8 cellular contexts compared by ENCODE assay signal in the genomic region with DNA sequence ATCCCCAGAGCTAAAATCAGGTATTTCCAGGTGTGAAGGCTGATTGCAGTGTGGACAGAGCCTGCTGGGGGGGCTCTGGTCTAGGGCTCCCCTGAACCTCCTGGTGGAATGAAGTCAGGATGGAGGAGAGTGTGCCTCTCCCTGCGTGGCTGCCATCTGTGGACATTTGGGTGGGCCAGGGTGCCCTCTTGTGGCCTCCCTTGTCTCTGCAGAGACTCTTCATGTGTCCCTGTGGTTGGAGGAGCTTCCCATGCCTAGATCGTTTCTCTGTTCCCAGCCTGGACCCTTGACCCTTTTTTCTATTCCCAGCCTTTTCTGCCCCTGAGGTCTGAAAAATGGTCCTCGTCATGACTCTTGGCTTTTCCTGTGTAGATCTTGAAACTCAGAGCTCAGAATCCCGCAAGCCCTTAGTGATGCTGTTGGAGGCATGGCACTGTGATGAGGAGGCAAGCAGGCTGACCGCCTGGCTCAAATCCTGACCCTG. TPM values are rescaled to one million over a fixed set of nuclear protein-coding genes. Genes with fewer than 3 reads are reported as not detected.
DNase-seq lines count a peak whose midpoint lies in the region; ATAC-seq lines count a peak whose summit lies in the region.

No MANE protein-coding gene starts in this region.

- H3K4me1 ChIP-seq in Karpas-422 (ENCODE audit: low read length) (no peaks in the 10 kb centered on the region), iPS DF 6.9 (ENCODE audit: control insufficient read depth, insufficient read depth, low read length) (no peaks in the 10 kb centered on the region)

- H3K9me3 ChIP-seq in Karpas-422 (ENCODE audit: low read length) (no peaks in the 10 kb centered on the region), iPS DF 6.9 (ENCODE audit: control insufficient read depth, insufficient read depth, low read length) (no peaks in the 10 kb centered on the region)

- H3K27me3 ChIP-seq in Karpas-422 (ENCODE audit: low read length) (no peaks in the 10 kb centered on the region), iPS DF 6.9 (ENCODE audit: control insufficient read depth, insufficient read depth, low read length) (no peaks in the 10 kb centered on the region)

- ATAC-seq in HG02759 (IDR thresholded peaks at IDR 0.05; ENCODE audit: unreplicated experiment) (no peak), GM21723 (IDR thresholded peaks at IDR 0.05; ENCODE audit: unreplicated experiment) (no peak)

- no peaks in the 10 kb centered on the region; the same call in 1 of the 2 replicates for H4K20me1 ChIP-seq in Karpas-422 (ENCODE audit: insufficient read depth, low read depth, low read length)

- H3K4me2 ChIP-seq in Karpas-422 (ENCODE audit: low read depth, low read length, poor library complexity, severe bottlenecking) = no peak overlapping the region

- no peak overlapping the region for H3K27ac ChIP-seq in Karpas-422 (ENCODE audit: low read length)
- no peak overlapping the region for H3K27ac ChIP-seq in iPS DF 6.9 (ENCODE audit: low read length)

- no CpG with 5 or more reads among the region's 5 CpGs for WGBS in iPS DF 6.9 (ENCODE audit: insufficient coverage, insufficient read length)

- H3K4me3 ChIP-seq in Karpas-422 (ENCODE audit: low read length) (no peak overlapping the region), iPS DF 6.9 (ENCODE audit: low read length) (no peak overlapping the region)

- no peaks in the 10 kb centered on the region for H3K9me2 ChIP-seq in Karpas-422 (replicated peaks; ENCODE audit: insufficient read depth, low read length)

- no peaks in the 10 kb centered on the region for H3K36me3 ChIP-seq in Karpas-422 (ENCODE audit: insufficient read depth, low read length)
- H3K36me3 ChIP-seq in iPS DF 6.9 (ENCODE audit: control insufficient read depth, insufficient read depth, low read length) = no peaks in the 10 kb centered on the region

- H2AFZ ChIP-seq in Karpas-422 (ENCODE audit: low read length) = no peak overlapping the region

- H3K9ac ChIP-seq in Karpas-422 (ENCODE audit: low read length) = no peak overlapping the region

- DNase-seq in EL (peak; percentile 53), Karpas-422 (peak; percentile 70), T-helper 2 cell (peak in 4 of 5 experiments; percentile 13 to 39 (median 36)), astrocyte of the hippocampus (ENCODE audit: low read depth, low spot score) (peak; percentile 48), iPS DF 6.9 (ENCODE audit: low read depth, low spot score) (peak; percentile 22)
- peak; percentile 56 for DNase-seq in stimulated activated CD4-positive, alpha-beta T cell treated with anti-CD3 and anti-CD28 coated beads, Interleukin-12 subunit alpha, Interleukin-12 subunit beta, amount 100 ng/mL, for 4 hours

- no peaks in the 10 kb centered on the region for H3K79me2 ChIP-seq in Karpas-422 (ENCODE audit: low read length)

RNA-seq across cellular contexts. Expression of a gene that starts 9.9 kb away (rescaled TPM):
- 26.3 and 39.1 TPM in 2 replicates for total RNA-seq in Karpas-422 (2014; rRNA removed; shearing (Covaris generic); ENCODE audit: low replicate concordance)
